In the genomic region with DNA sequence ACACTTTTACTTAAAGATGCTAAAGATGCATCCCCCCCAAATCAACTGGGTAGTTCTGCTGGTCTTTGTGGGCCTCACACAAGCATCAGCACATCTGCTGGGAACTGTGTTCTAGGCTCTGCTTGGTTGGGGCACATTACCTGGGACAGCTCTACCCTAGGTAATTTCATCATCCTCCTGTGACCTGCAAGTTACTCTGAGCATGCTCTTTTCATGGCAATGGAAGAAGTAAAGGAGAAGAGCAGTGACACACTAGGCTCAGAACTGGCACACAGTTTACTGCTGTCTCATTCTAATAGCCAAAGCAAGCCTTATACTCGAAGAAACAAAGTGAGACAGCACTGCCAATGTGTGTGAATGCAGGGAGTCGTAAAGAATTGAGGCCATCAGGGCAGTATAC, we compare ENCODE assay signal across 16 cellular contexts. TPM values are rescaled to one million over a fixed set of nuclear protein-coding genes. Genes with fewer than 3 reads are reported as not detected.
"Had no signal": no experiment of that assay in that cellular context is flagged by ENCODE, and none has a peak within 500 bp of the region (broad histone marks: within the 10 kb centered on the region; RNA-seq: fewer than 3 reads in every experiment).

No MANE protein-coding gene starts in this region.

- DNase-seq: effector CD4-positive, alpha-beta T cell; effector memory CD4-positive, alpha-beta T cell; glutamatergic neuron; heart right ventricle; left cardiac atrium; left lung; left ventricle myocardium superior; lower lobe of right lung had no signal

- H3K27me3 ChIP-seq: dorsolateral prefrontal cortex, esophagus muscularis mucosa, foreskin keratinocyte, heart right ventricle, left lung had no signal

- ATAC-seq: left cardiac atrium, lower lobe of right lung had no signal

- H3K4me3 ChIP-seq: coronary artery, dorsolateral prefrontal cortex, esophagus muscularis mucosa, heart right ventricle, left lung, lower lobe of right lung, mucosa of descending colon had no signal

- H3K4me1 ChIP-seq: esophagus muscularis mucosa, foreskin keratinocyte, left lung, lower lobe of right lung had no signal

- H3K27ac ChIP-seq: coronary artery, dorsolateral prefrontal cortex, esophagus muscularis mucosa, foreskin keratinocyte, heart right ventricle, left lung, lower lobe of right lung had no signal

- H3K36me3 ChIP-seq: esophagus muscularis mucosa, left lung, lower lobe of right lung had no signal

RNA-seq across cellular contexts. Expression of gene B3GALT1, which starts 27.8 kb away (rescaled TPM):
- total RNA-seq: dermis blood vessel endothelial cell, endothelial cell of umbilical vein, foreskin keratinocyte, lung microvascular endothelial cell had no signal
- polyA plus RNA-seq: endothelial cell of umbilical vein, foreskin keratinocyte had no signal
